11 cellular contexts compared by ENCODE assay signal in the genomic region with DNA sequence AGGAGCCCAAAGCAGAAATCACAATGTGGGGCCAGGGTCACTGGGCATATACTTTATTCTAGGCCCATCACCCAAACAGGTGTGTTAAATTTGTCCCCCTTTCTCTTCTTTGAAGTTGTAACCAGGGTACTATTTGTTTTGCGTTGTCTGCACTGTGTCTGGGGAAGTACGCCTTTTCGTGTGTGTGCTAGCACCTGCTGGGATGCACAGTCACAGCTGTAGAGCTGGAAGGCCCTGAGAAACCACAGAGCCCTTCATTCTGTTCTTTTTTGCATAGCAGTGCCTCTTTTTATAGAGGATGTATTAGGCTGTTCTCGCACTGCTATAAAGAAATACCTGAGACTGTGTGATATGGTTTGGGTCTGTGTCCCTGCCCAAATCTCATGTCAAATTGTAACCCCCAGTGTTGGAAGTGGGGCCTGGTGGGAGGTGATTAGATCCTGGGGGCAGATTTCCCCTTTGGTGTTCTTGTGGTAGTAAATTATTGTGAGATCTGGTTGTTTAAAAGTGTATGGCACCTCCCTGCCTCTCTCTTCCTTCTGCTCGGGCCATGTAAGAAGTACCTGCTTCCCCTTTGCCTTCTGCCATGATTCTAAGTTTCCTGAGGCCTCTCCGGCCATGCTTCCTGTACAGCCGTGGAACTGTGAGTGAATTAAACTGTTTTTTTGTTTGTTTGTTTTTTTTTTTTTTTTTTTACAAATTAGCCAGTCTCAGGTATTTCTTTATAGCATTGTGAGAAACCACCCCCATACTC.
DNase-seq lines count a peak whose midpoint lies in the region; ATAC-seq lines count a peak whose summit lies in the region.
"Had no signal": no experiment of that assay in that cellular context is flagged by ENCODE, and none has a peak within 500 bp of the region (broad histone marks: within the 10 kb centered on the region; RNA-seq: fewer than 3 reads in every experiment).

No MANE protein-coding gene starts in this region.

- H3K4me3 ChIP-seq in rectal smooth muscle tissue (ENCODE audit: low read length) = no peak overlapping the region
- H3K4me3 ChIP-seq: adrenal gland, ovary had no signal

- no peaks in the 10 kb centered on the region for H3K4me1 ChIP-seq in rectal smooth muscle tissue (ENCODE audit: control insufficient read depth, insufficient read depth, low read length)

- no peaks in the 10 kb centered on the region for H3K27me3 ChIP-seq in rectal smooth muscle tissue (ENCODE audit: control insufficient read depth, insufficient read depth, low read length)
- H3K27me3 ChIP-seq: adrenal gland, ovary had no signal

- H3K36me3 ChIP-seq in rectal smooth muscle tissue (ENCODE audit: control insufficient read depth, insufficient read depth, low read length) = no peaks in the 10 kb centered on the region
- H3K36me3 ChIP-seq: ovary had no signal

- ATAC-seq in GM21825 (IDR thresholded peaks at IDR 0.05; ENCODE audit: unreplicated experiment) (peak; percentile 90), HG03575 (IDR thresholded peaks at IDR 0.05; ENCODE audit: extremely low read depth, insufficient number of reproducible peaks, low FRiP score, unreplicated experiment) (peak; percentile 91)

- H3K27ac ChIP-seq in rectal smooth muscle tissue (ENCODE audit: low read depth, low read length) = peak overlapping the region; percentile 30
- H3K27ac ChIP-seq: 22Rv1, adrenal gland, ovary had no signal

- DNase-seq in NCI-H2107 treated with DMSO at 0.1 percent for 48 hours (lab: John Stamatoyannopoulos, UW; ENCODE audit: unreplicated experiment) = peak; percentile 42
- DNase-seq in NCI-H2107 (lab: John Stamatoyannopoulos, UW) = no peak
- no peak for DNase-seq in GDM1 (lab: John Stamatoyannopoulos, UW)
- no peak for DNase-seq in NCI-H2029 treated with DMSO at 0.1 percent for 48 hours (lab: John Stamatoyannopoulos, UW)
- no peak for DNase-seq in NCI-H446 (lab: John Stamatoyannopoulos, UW)
- DNase-seq: adrenal gland, ovary had no signal

- no peak overlapping the region for H3K9ac ChIP-seq in rectal smooth muscle tissue (ENCODE audit: low read length)
